Comparison of ENCODE assay signal across 1 cellular context in the genomic region with DNA sequence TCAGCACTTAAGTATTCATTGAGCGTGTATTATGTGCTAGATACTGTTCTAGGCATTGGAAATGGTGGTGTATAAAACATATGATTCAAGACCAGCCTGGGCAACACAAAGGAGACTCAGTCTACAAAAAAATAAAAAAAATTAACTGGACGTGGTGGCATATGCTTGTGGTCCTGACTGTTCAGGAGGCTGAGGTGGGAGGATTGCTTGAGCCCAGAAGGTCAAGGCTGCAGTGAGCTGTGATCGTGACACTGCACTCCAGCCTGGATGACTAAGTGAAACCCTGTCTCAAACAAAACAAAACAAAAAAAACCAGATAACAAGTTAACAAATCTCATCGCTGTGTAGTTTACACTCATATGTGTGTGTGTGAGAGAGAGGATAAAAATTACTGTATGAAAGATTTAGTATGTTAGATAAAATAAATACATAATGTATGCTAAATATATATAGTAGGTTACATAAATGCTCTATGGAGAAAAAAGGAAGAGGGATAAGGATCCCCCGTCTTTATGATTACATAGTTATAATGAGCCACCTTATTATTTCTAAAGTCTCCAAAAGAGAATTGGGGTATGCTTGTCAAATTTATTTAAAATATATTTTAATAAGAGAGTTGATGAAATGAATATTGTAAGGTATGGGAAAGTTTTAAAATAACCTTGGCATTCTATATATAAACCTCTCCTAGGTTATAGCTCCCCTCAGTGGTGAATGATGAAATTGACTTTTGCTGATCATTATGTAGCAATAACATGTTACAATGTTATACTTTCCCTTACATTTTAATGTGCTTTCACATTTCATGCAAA.
TF ChIP-seq lines count a peak whose summit lies in the region.

No MANE protein-coding gene starts in this region.

TF ChIP-seq in K562, 482 proteins besides CTCF, POLR2A, EP300 and RAD21 (continued from another document and continues in another):
- TF ChIP-seq RREB1 (CRISPR knock-in tag; IDR thresholded peaks at IDR 0.05): no peak
- TF ChIP-seq SMARCA4 (IDR thresholded peaks at IDR 0.05): peak; percentile 79
- TF ChIP-seq HMG20A (CRISPR knock-in tag; conservative IDR thresholded peaks at IDR 0.05): no peak
- 0 out of 2 replicates have a peak, but pooled peaks have one; percentile 33 for TF ChIP-seq SMAD4 (CRISPR knock-in tag; conservative IDR thresholded peaks at IDR 0.05)
- TF ChIP-seq TARDBP (IDR thresholded peaks at IDR 0.05): no peak
- no peak for TF ChIP-seq L3MBTL2 (IDR thresholded peaks at IDR 0.05)
- TF ChIP-seq, protein P1, sequence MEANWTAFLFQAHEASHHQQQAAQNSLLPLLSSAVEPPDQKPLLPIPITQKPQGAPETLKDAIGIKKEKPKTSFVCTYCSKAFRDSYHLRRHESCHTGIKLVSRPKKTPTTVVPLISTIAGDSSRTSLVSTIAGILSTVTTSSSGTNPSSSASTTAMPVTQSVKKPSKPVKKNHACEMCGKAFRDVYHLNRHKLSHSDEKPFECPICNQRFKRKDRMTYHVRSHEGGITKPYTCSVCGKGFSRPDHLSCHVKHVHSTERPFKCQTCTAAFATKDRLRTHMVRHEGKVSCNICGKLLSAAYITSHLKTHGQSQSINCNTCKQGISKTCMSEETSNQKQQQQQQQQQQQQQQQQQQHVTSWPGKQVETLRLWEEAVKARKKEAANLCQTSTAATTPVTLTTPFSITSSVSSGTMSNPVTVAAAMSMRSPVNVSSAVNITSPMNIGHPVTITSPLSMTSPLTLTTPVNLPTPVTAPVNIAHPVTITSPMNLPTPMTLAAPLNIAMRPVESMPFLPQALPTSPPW (CRISPR knock-in tag; IDR thresholded peaks at IDR 0.05): peak; percentile 32; the same call in 1 of the 2 replicates
- peak; percentile 72 for TF ChIP-seq MAFF (IDR thresholded peaks at IDR 0.05; ENCODE audit: low read length)
- TF ChIP-seq ZNF512 (tag; IDR thresholded peaks at IDR 0.05): no peak
- no peak for TF ChIP-seq ZNF324 (CRISPR knock-in tag; IDR thresholded peaks at IDR 0.05)
- TF ChIP-seq ERF (CRISPR knock-in tag; IDR thresholded peaks at IDR 0.05): no peak
- TF ChIP-seq, protein P2, sequence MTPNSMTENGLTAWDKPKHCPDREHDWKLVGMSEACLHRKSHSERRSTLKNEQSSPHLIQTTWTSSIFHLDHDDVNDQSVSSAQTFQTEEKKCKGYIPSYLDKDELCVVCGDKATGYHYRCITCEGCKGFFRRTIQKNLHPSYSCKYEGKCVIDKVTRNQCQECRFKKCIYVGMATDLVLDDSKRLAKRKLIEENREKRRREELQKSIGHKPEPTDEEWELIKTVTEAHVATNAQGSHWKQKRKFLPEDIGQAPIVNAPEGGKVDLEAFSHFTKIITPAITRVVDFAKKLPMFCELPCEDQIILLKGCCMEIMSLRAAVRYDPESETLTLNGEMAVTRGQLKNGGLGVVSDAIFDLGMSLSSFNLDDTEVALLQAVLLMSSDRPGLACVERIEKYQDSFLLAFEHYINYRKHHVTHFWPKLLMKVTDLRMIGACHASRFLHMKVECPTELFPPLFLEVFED (CRISPR knock-in tag; conservative IDR thresholded peaks at IDR 0.05): no peak
- peak; percentile 64 for TF ChIP-seq RBM25 (IDR thresholded peaks at IDR 0.05; ENCODE audit: low read depth, low read length, severe bottlenecking)
- TF ChIP-seq HIVEP1 (CRISPR knock-in tag; IDR thresholded peaks at IDR 0.05): no peak
- TF ChIP-seq JUNB (CRISPR knock-in tag; conservative IDR thresholded peaks at IDR 0.05): no peak
- peak; percentile 85 for TF ChIP-seq DPF2 (IDR thresholded peaks at IDR 0.05)
- TF ChIP-seq, protein P3, sequence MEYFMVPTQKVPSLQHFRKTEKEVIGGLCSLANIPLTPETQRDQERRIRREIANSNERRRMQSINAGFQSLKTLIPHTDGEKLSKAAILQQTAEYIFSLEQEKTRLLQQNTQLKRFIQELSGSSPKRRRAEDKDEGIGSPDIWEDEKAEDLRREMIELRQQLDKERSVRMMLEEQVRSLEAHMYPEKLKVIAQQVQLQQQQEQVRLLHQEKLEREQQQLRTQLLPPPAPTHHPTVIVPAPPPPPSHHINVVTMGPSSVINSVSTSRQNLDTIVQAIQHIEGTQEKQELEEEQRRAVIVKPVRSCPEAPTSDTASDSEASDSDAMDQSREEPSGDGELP (CRISPR knock-in tag; IDR thresholded peaks at IDR 0.05; ENCODE audit: borderline replicate concordance): no peak
- TF ChIP-seq PHF20 (IDR thresholded peaks at IDR 0.05; ENCODE audit: partially characterized antibody): no peak
- no peak for TF ChIP-seq U2AF1 (optimal IDR thresholded peaks at IDR 0.05; ENCODE audit: low read depth, low read length)
- TF ChIP-seq ARID1B (IDR thresholded peaks at IDR 0.05): peak; percentile 71
- peak; percentile 23; the same call in 1 of the 2 replicates for TF ChIP-seq NFE2L1 (tag; IDR thresholded peaks at IDR 0.05; ENCODE audit: borderline replicate concordance, low read depth)
- no peak; the same call in 1 of the 2 replicates for TF ChIP-seq RFX1 (IDR thresholded peaks at IDR 0.05)
- 0 out of 2 replicates have a peak, but pooled peaks have one; percentile 37 for TF ChIP-seq CBX1 (IDR thresholded peaks at IDR 0.05; ENCODE audit: low read depth)
- TF ChIP-seq YY1 (IDR thresholded peaks at IDR 0.05; ENCODE audit: borderline replicate concordance in 1 of 3, control insufficient read depth in 1 of 3, extremely low read depth in 1 of 3, insufficient read depth in 3 of 3, insufficient read length in 1 of 3, insufficient replicate concordance in 2 of 3, low read depth in 1 of 3, low read length in 2 of 3): no peak
- TF ChIP-seq ADNP (tag; IDR thresholded peaks at IDR 0.05): peak; percentile 72
- no peak for TF ChIP-seq ZNF318 (IDR thresholded peaks at IDR 0.05; ENCODE audit: borderline replicate concordance in 1 of 2, low read depth in 1 of 2)
- no peak for TF ChIP-seq IRF2 (CRISPR knock-in tag; IDR thresholded peaks at IDR 0.05)
- TF ChIP-seq HNRNPLL (IDR thresholded peaks at IDR 0.05; ENCODE audit: low read depth, low read length, poor library complexity, severe bottlenecking): no peak
- no peak for TF ChIP-seq ZFP1 (CRISPR knock-in tag; IDR thresholded peaks at IDR 0.05)
- no peak for TF ChIP-seq CREB1 (IDR thresholded peaks at IDR 0.05)
- no peak for TF ChIP-seq CREB1 (CRISPR knock-in tag; IDR thresholded peaks at IDR 0.05)
- no peak for TF ChIP-seq SRSF9 (IDR thresholded peaks at IDR 0.05; ENCODE audit: borderline replicate concordance, low read depth, low read length)
- no peak for TF ChIP-seq MITF (IDR thresholded peaks at IDR 0.05)
- TF ChIP-seq ZNF124 (CRISPR knock-in tag; IDR thresholded peaks at IDR 0.05): no peak
- TF ChIP-seq ZNF561 (CRISPR knock-in tag; conservative IDR thresholded peaks at IDR 0.05): no peak
- no peak for TF ChIP-seq JUN (IDR thresholded peaks at IDR 0.05; ENCODE audit: borderline replicate concordance, low read depth, low read length)
- no peak for TF ChIP-seq JUN (CRISPR knock-in tag; IDR thresholded peaks at IDR 0.05; ENCODE audit: borderline replicate concordance)
